Comparison of ENCODE assay signal across 22 cellular contexts in the genomic region with DNA sequence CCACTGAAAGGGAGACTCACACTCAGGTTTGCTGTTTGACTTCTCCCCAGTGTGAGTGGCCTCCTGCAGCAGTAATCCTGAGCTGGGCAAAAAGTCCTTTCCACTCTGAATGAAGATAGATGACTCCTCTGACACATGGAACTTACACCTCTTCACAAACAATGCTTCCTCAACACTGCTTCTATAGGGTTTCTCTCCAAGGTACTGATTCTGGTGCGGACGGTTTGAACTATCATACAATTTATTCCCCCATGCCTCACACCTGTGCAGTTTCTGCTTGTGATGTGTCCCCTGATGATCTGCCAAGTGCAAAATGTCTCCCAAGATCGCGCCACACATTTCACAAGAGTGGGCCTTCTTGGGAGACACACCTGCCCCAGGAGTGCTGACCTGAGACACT. TPM values are rescaled to one million over a fixed set of nuclear protein-coding genes. Genes with fewer than 3 reads are reported as not detected.
A peak's percentile ranks its signal among the peaks of the same experiment; 100 is the strongest.
DNase-seq lines count a peak whose midpoint lies in the region; FAIRE-seq and TF ChIP-seq lines count a peak whose summit lies in the region.
"Had no signal": no experiment of that assay in that cellular context is flagged by ENCODE, and none has a peak within 500 bp of the region (broad histone marks: within the 10 kb centered on the region; RNA-seq: fewer than 3 reads in every experiment).

No MANE protein-coding gene starts in this region.

- H3K27ac Mint-ChIP-seq in astrocyte (ENCODE audit: unreplicated experiment) (no peak overlapping the region), neural progenitor cell (no peak overlapping the region)
- H3K27ac Mint-ChIP-seq: CD14-positive monocyte; CD4-positive, alpha-beta memory T cell; GM23338; HFFc6 had no signal

- intact Hi-C loops in tibial artery (cut with DNase I; ENCODE audit: low total_unique reads) = no loop called here

- H3K27me3 ChIP-seq in astrocyte (ENCODE audit: insufficient read depth, low read length) (no peaks in the 10 kb centered on the region), iPS-20b (ENCODE audit: insufficient read depth, low read length) (no peaks in the 10 kb centered on the region), neural progenitor cell (no peaks in the 10 kb centered on the region), tibial artery (no peaks in the 10 kb centered on the region)
- H3K27me3 ChIP-seq: BLaER1 had no signal

- DNase-seq in astrocyte (ENCODE audit: low read depth) (no peak), neural progenitor cell (ENCODE audit: low spot score) (no peak), NCI-H1092 treated with DMSO at 0.1 percent for 48 hours (lab: John Stamatoyannopoulos, UW) (no peak), tibial artery (no peak), KG1 (lab: John Stamatoyannopoulos, UW) (no peak)
- DNase-seq: 8988T; CD4-positive, alpha-beta memory T cell; DMS153; DMS79; GDM1; HCEC 1CT; HFFc6 had no signal

- TF ChIP-seq CTCF in HEK293 (tag by site-specific recombination; IDR thresholded peaks at IDR 0.05) = no peak
- TF ChIP-seq CTCF in astrocyte (IDR thresholded peaks at IDR 0.05; ENCODE audit: insufficient read depth, low read depth, low read length) = no peak
- no peak for TF ChIP-seq CTCF in neural progenitor cell (IDR thresholded peaks at IDR 0.05)
- TF ChIP-seq CTCF in tibial artery (IDR thresholded peaks at IDR 0.05) = no peak

- H3K4me2 ChIP-seq in astrocyte (ENCODE audit: low read length) = no peak overlapping the region
- no peak overlapping the region for H3K4me2 ChIP-seq in neural progenitor cell
- H3K4me2 ChIP-seq: BLaER1, GM23338 had no signal

- H4K20me1 ChIP-seq in astrocyte (ENCODE audit: insufficient read depth, low read length) = no peaks in the 10 kb centered on the region
- no peaks in the 10 kb centered on the region for H4K20me1 ChIP-seq in neural progenitor cell (ENCODE audit: low read depth)
- H4K20me1 ChIP-seq: BLaER1 had no signal

- H3K27me3 Mint-ChIP-seq in astrocyte (ENCODE audit: low read depth, unreplicated experiment) (no peaks in the 10 kb centered on the region), neural progenitor cell (ENCODE audit: insufficient read depth, low read depth) (peaks cover 10% of the 10 kb centered on the region)
- H3K27me3 Mint-ChIP-seq: CD4-positive, alpha-beta memory T cell had no signal

- H3K4me1 Mint-ChIP-seq in astrocyte (ENCODE audit: low read depth, unreplicated experiment) (no peaks in the 10 kb centered on the region), neural progenitor cell (no peaks in the 10 kb centered on the region)
- H3K4me1 Mint-ChIP-seq: CD14-positive monocyte; CD4-positive, alpha-beta memory T cell; GM23338 had no signal

- no peaks in the 10 kb centered on the region; the same call in none of the 2 replicates for H3K9me3 ChIP-seq in HEK293 (ENCODE audit: control insufficient read depth, insufficient read depth, low read depth, low read length)
- peaks cover 67% of the 10 kb centered on the region for H3K9me3 ChIP-seq in astrocyte (ENCODE audit: insufficient read depth, low read depth, low read length)
- peaks cover 65% of the 10 kb centered on the region for H3K9me3 ChIP-seq in iPS-20b (ENCODE audit: insufficient read depth, low read depth, low read length)
- H3K9me3 ChIP-seq in neural progenitor cell (ENCODE audit: low read depth) = peaks cover 34% of the 10 kb centered on the region
- H3K9me3 ChIP-seq in tibial artery = peaks cover 0 to 90% (median 81%) of the 10 kb centered on the region in 3 donors

- H3K79me2 ChIP-seq in astrocyte (ENCODE audit: insufficient read depth, low read length) (no peaks in the 10 kb centered on the region), neural progenitor cell (ENCODE audit: low read depth) (peaks cover 71% of the 10 kb centered on the region)

- H3K4me3 Mint-ChIP-seq in astrocyte (ENCODE audit: unreplicated experiment) (peak overlapping the region; percentile 41), neural progenitor cell (peak overlapping the region; percentile 35)
- H3K4me3 Mint-ChIP-seq: CD14-positive monocyte; CD4-positive, alpha-beta memory T cell; GM23338; HFFc6 had no signal

- peaks cover 52% of the 10 kb centered on the region for H3K9me3 Mint-ChIP-seq in astrocyte (ENCODE audit: unreplicated experiment)
- peaks cover 92% of the 10 kb centered on the region for H3K9me3 Mint-ChIP-seq in neural progenitor cell

- H3K27ac ChIP-seq in HEK293 (ENCODE audit: extremely low read depth, low read depth, low read length) (no peak overlapping the region), astrocyte (ENCODE audit: low read depth, low read length) (no peak overlapping the region), iPS-20b (ENCODE audit: low read length) (no peak overlapping the region), neural progenitor cell (no peak overlapping the region), tibial artery (no peak overlapping the region)
- H3K27ac ChIP-seq: BLaER1, HL-60 had no signal

- peaks cover 5% of the 10 kb centered on the region for H3F3A ChIP-seq in neural progenitor cell (ENCODE audit: low read depth)

- CTCF ChIA-PET in HEK293 (lab: Yijun Ruan, JAX) = no interaction called here

- POLR2A ChIA-PET in HEK293 (lab: Yijun Ruan, JAX) = interaction anchor here (0.6 kb wide), 1 partner anchor 76 kb away, joined by 3 read pairs; no protein-coding TSS in a partner anchor

- H3K4me3 ChIP-seq in HEK293 (ENCODE audit: low read depth, low read length) = no peak overlapping the region
- no peak overlapping the region for H3K4me3 ChIP-seq in astrocyte (ENCODE audit: insufficient read depth, low read depth, low read length)
- peak overlapping the region; percentile 14; the same call in 1 of the 2 replicates for H3K4me3 ChIP-seq in iPS-20b (ENCODE audit: low read length)
- no peak overlapping the region for H3K4me3 ChIP-seq in neural progenitor cell
- no peak overlapping the region for H3K4me3 ChIP-seq in tibial artery
- H3K4me3 ChIP-seq: BLaER1, GM23338 had no signal

- H3K36me3 Mint-ChIP-seq in astrocyte (ENCODE audit: low read depth, unreplicated experiment) = peaks cover 73% of the 10 kb centered on the region
- H3K36me3 Mint-ChIP-seq in neural progenitor cell = peaks cover 88% of the 10 kb centered on the region

- no peak for FAIRE-seq in astrocyte (lab: Jason Lieb, UNC)
- FAIRE-seq: GM12892, GM18507, H54 had no signal

- peaks cover 0 to 11% of the 10 kb centered on the region in 2 experiments; a peak in 2 of 3 replicates for H3K36me3 ChIP-seq in HEK293 (ENCODE audit: control insufficient read depth in 2 of 2, insufficient read depth in 1 of 2, low read length in 2 of 2)
- peaks cover 21% of the 10 kb centered on the region for H3K36me3 ChIP-seq in astrocyte (ENCODE audit: insufficient read depth, low read length)
- H3K36me3 ChIP-seq in iPS-20b (ENCODE audit: insufficient read depth, low read depth, low read length) = peaks cover 83% of the 10 kb centered on the region
- peaks cover 77% of the 10 kb centered on the region for H3K36me3 ChIP-seq in neural progenitor cell
- H3K36me3 ChIP-seq in tibial artery = peaks cover 58 to 79% (median 63%) of the 10 kb centered on the region in 3 donors

- no peaks in the 10 kb centered on the region for H3K4me1 ChIP-seq in HEK293 (ENCODE audit: control insufficient read depth, insufficient read depth, low read length)
- H3K4me1 ChIP-seq in astrocyte (ENCODE audit: insufficient read depth, low read length) = no peaks in the 10 kb centered on the region
- no peaks in the 10 kb centered on the region for H3K4me1 ChIP-seq in iPS-20b (ENCODE audit: insufficient read depth, low read length)
- H3K4me1 ChIP-seq in neural progenitor cell = no peaks in the 10 kb centered on the region
- no peaks in the 10 kb centered on the region for H3K4me1 ChIP-seq in tibial artery
- H3K4me1 ChIP-seq: BLaER1 had no signal

- H3K9ac ChIP-seq in astrocyte (ENCODE audit: low read length) = no peak overlapping the region
- H3K9ac ChIP-seq in iPS-20b (ENCODE audit: low read depth, low read length) = no peak overlapping the region
- no peak overlapping the region for H3K9ac ChIP-seq in neural progenitor cell
- H3K9ac ChIP-seq: BLaER1 had no signal

- H2AFZ ChIP-seq in astrocyte (ENCODE audit: low read depth, low read length) = no peak overlapping the region
- H2AFZ ChIP-seq in neural progenitor cell (replicated peaks) = no peak overlapping the region
- H2AFZ ChIP-seq: GM23338 had no signal

RNA-seq across cellular contexts. Expression of a gene that starts 7.6 kb away (rescaled TPM):
- total RNA-seq in astrocyte (5.5 and 10.4 TPM in 2 replicates), neural progenitor cell (ENCODE audit: low replicate concordance) (25.9 and 43.0 TPM in 2 replicates)
- total RNA-seq: HT1080 had no signal

RNA-seq across cellular contexts. Expression of a gene that starts 11.2 kb away (rescaled TPM):
- total RNA-seq in astrocyte (16.2 and 17.2 TPM in 2 replicates), neural progenitor cell (ENCODE audit: low replicate concordance) (20.6 and 27.2 TPM in 2 replicates)

RNA-seq across cellular contexts. Expression of a gene that starts 19.9 kb away (rescaled TPM):
- total RNA-seq in astrocyte (7.1 and 7.3 TPM in 2 replicates), neural progenitor cell (ENCODE audit: low replicate concordance) (15.9 and 23.2 TPM in 2 replicates)

RNA-seq across cellular contexts. Expression of a gene that starts 38.8 kb away (rescaled TPM):
- total RNA-seq in astrocyte (31.6 and 34.7 TPM in 2 replicates), neural progenitor cell (ENCODE audit: low replicate concordance) (30.7 and 33.0 TPM in 2 replicates)

RNA-seq across cellular contexts. Expression of a gene that starts 46.7 kb away (rescaled TPM):
- total RNA-seq in astrocyte = 0.66 and 1.5 TPM in 2 replicates
- 0.15 TPM in 1 of 2 replicates, not detected in the other for total RNA-seq in neural progenitor cell (ENCODE audit: low replicate concordance)
- total RNA-seq: GM23338, HT1080 had no signal
